Comparison of ENCODE assay signal across 8 cellular contexts in genomic region chr9:99222416-99223280, GRCh38. TPM values are rescaled to one million over a fixed set of nuclear protein-coding genes. Genes with fewer than 3 reads are reported as not detected.
DNase-seq lines count a peak whose midpoint lies in the region; ATAC-seq and TF ChIP-seq lines count a peak whose summit lies in the region.

No MANE protein-coding gene starts in this region.

- peak overlapping the region; percentile 99 for H3K4me3 ChIP-seq in AG10803 (ENCODE audit: low read length)
- peak overlapping the region; percentile 68 to 98 (median 89) for H3K4me3 ChIP-seq in breast epithelium
- peak overlapping the region; percentile 96 for H3K4me3 ChIP-seq in lower leg skin (ENCODE audit: low read depth, poor library complexity, severe bottlenecking)

- TF ChIP-seq CTCF in AG10803 (conservative IDR thresholded peaks at IDR 0.05; ENCODE audit: low read length) = peak; percentile 27; the same call in 1 of the 2 replicates
- TF ChIP-seq CTCF in breast epithelium (IDR thresholded peaks at IDR 0.05) = no peak
- no peak for TF ChIP-seq CTCF in lower leg skin (IDR thresholded peaks at IDR 0.05)
- TF ChIP-seq CTCF in type B pancreatic cell (conservative IDR thresholded peaks at IDR 0.05) = no peak

- peak overlapping the region; percentile 100 for H3K27ac Mint-ChIP-seq in type B pancreatic cell

- H3K9me3 ChIP-seq in breast epithelium = no peaks in the 10 kb centered on the region

- H3K36me3 Mint-ChIP-seq in type B pancreatic cell = peaks cover 23% of the 10 kb centered on the region

- WGBS in lower leg skin, 2 donors = 7 to 8% methylated on average over 28 to 30 of the region's 30 CpGs

- peak overlapping the region; percentile 98 for H3K4me3 Mint-ChIP-seq in type B pancreatic cell

- no peaks in the 10 kb centered on the region for H3K36me3 ChIP-seq in breast epithelium

- DNase-seq in AG10803 (ENCODE audit: low read depth) (peak; percentile 21), breast epithelium (ENCODE audit: low spot score in 2 of 2) (no peak), lower leg skin (ENCODE audit: low spot score in 2 of 2) (peak in 1 of 2 donors; percentile 86), type B pancreatic cell (ENCODE audit: extremely low spot score, unreplicated experiment) (no peak), HCEC 1CT (no peak)
- no peak for DNase-seq in central memory CD4-positive, alpha-beta T cell

- ATAC-seq in GM19328 (IDR thresholded peaks at IDR 0.05; ENCODE audit: unreplicated experiment) (peak; percentile 12), HG03571 (IDR thresholded peaks at IDR 0.05; ENCODE audit: unreplicated experiment) (peak; percentile 26)

- H3K27ac ChIP-seq in breast epithelium = peak overlapping the region; percentile 94

- H3K27me3 Mint-ChIP-seq in type B pancreatic cell = no peaks in the 10 kb centered on the region

- H3K27me3 ChIP-seq in breast epithelium = no peaks in the 10 kb centered on the region

- TF ChIP-seq POLR2A in breast epithelium (IDR thresholded peaks at IDR 0.05) (peak; percentile 21), lower leg skin (IDR thresholded peaks at IDR 0.05) (no peak)

- intact Hi-C loops in breast epithelium (cut with DNase I; ENCODE audit: low total_unique reads) = no loop called here
- intact Hi-C loops in lower leg skin (cut with DNase I; ENCODE audit: low total_unique reads) = no loop called here

- H3K4me1 Mint-ChIP-seq in type B pancreatic cell (ENCODE audit: unreplicated experiment) = peaks cover 24% of the 10 kb centered on the region

- no peaks in the 10 kb centered on the region for H3K9me3 Mint-ChIP-seq in type B pancreatic cell

- H3K4me1 ChIP-seq in breast epithelium = peaks cover 0 to 18% of the 10 kb centered on the region in 2 donors

RNA-seq across cellular contexts. Expression of gene SEC61B, which starts 0.6 kb away (rescaled TPM):
- total RNA-seq in breast epithelium (100 to 1,000 TPM in 1 of 3 donors, 10 to 100 TPM in 2; 86.3 to 121 (median 92.9) TPM), lower leg skin (10 to 100 TPM; 58.6 to 82.0 (median 75.4) TPM), type B pancreatic cell (ENCODE audit: low replicate concordance) (133 and 137 TPM in 2 replicates)

RNA-seq across cellular contexts. Expression of gene ALG2, which starts 0.9 kb away (rescaled TPM):
- total RNA-seq in breast epithelium = 10 to 100 TPM; 30.2 to 44.5 (median 40.3) TPM
- total RNA-seq in lower leg skin = 10 to 100 TPM; 23.8 to 31.1 (median 28.1) TPM
- total RNA-seq in type B pancreatic cell (ENCODE audit: low replicate concordance) = 35.3 and 45.7 TPM in 2 replicates
